In genomic region chr2:138282014-138282413, GRCh38 we compare ENCODE assay signal across 1 cellular context.
TF ChIP-seq lines count a peak whose summit lies in the region.

No MANE protein-coding gene starts in this region.

TF ChIP-seq in HepG2, 621 proteins besides CTCF, POLR2A, EP300 and RAD21 (continued from another document):
- TF ChIP-seq, protein P1, sequence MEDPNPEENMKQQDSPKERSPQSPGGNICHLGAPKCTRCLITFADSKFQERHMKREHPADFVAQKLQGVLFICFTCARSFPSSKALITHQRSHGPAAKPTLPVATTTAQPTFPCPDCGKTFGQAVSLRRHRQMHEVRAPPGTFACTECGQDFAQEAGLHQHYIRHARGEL (CRISPR knock-in tag; IDR thresholded peaks at IDR 0.05) = no peak
- TF ChIP-seq, protein P2, sequence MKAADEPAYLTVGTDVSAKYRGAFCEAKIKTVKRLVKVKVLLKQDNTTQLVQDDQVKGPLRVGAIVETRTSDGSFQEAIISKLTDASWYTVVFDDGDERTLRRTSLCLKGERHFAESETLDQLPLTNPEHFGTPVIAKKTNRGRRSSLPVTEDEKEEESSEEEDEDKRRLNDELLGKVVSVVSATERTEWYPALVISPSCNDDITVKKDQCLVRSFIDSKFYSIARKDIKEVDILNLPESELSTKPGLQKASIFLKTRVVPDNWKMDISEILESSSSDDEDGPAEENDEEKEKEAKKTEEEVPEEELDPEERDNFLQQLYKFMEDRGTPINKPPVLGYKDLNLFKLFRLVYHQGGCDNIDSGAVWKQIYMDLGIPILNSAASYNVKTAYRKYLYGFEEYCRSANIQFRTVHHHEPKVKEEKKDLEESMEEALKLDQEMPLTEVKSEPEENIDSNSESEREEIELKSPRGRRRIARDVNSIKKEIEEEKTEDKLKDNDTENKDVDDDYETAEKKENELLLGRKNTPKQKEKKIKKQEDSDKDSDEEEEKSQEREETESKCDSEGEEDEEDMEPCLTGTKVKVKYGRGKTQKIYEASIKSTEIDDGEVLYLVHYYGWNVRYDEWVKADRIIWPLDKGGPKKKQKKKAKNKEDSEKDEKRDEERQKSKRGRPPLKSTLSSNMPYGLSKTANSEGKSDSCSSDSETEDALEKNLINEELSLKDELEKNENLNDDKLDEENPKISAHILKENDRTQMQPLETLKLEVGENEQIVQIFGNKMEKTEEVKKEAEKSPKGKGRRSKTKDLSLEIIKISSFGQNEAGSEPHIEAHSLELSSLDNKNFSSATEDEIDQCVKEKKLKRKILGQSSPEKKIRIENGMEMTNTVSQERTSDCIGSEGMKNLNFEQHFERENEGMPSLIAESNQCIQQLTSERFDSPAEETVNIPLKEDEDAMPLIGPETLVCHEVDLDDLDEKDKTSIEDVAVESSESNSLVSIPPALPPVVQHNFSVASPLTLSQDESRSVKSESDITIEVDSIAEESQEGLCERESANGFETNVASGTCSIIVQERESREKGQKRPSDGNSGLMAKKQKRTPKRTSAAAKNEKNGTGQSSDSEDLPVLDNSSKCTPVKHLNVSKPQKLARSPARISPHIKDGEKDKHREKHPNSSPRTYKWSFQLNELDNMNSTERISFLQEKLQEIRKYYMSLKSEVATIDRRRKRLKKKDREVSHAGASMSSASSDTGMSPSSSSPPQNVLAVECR (CRISPR knock-in tag; IDR thresholded peaks at IDR 0.05; ENCODE audit: borderline replicate concordance) = no peak; the same call in 1 of the 2 replicates
- TF ChIP-seq ZFY (CRISPR knock-in tag; IDR thresholded peaks at IDR 0.05) = peak; percentile 42; the same call in 1 of the 2 replicates
- peak; percentile 95 for TF ChIP-seq PITX1 (CRISPR knock-in tag; IDR thresholded peaks at IDR 0.05)
- peak; percentile 77 for TF ChIP-seq CREM (IDR thresholded peaks at IDR 0.05)
- TF ChIP-seq CREM (CRISPR knock-in tag; IDR thresholded peaks at IDR 0.05) = no peak
- peak; percentile 95 for TF ChIP-seq SKI (IDR thresholded peaks at IDR 0.05; ENCODE audit: partially characterized antibody)
- TF ChIP-seq ZSCAN9 (CRISPR knock-in tag; IDR thresholded peaks at IDR 0.05; ENCODE audit: borderline replicate concordance) = 0 out of 2 replicates have a peak, but pooled peaks have one; percentile 30
- TF ChIP-seq ZMAT3 (CRISPR knock-in tag; conservative IDR thresholded peaks at IDR 0.05) = no peak
- TF ChIP-seq, protein P3, sequence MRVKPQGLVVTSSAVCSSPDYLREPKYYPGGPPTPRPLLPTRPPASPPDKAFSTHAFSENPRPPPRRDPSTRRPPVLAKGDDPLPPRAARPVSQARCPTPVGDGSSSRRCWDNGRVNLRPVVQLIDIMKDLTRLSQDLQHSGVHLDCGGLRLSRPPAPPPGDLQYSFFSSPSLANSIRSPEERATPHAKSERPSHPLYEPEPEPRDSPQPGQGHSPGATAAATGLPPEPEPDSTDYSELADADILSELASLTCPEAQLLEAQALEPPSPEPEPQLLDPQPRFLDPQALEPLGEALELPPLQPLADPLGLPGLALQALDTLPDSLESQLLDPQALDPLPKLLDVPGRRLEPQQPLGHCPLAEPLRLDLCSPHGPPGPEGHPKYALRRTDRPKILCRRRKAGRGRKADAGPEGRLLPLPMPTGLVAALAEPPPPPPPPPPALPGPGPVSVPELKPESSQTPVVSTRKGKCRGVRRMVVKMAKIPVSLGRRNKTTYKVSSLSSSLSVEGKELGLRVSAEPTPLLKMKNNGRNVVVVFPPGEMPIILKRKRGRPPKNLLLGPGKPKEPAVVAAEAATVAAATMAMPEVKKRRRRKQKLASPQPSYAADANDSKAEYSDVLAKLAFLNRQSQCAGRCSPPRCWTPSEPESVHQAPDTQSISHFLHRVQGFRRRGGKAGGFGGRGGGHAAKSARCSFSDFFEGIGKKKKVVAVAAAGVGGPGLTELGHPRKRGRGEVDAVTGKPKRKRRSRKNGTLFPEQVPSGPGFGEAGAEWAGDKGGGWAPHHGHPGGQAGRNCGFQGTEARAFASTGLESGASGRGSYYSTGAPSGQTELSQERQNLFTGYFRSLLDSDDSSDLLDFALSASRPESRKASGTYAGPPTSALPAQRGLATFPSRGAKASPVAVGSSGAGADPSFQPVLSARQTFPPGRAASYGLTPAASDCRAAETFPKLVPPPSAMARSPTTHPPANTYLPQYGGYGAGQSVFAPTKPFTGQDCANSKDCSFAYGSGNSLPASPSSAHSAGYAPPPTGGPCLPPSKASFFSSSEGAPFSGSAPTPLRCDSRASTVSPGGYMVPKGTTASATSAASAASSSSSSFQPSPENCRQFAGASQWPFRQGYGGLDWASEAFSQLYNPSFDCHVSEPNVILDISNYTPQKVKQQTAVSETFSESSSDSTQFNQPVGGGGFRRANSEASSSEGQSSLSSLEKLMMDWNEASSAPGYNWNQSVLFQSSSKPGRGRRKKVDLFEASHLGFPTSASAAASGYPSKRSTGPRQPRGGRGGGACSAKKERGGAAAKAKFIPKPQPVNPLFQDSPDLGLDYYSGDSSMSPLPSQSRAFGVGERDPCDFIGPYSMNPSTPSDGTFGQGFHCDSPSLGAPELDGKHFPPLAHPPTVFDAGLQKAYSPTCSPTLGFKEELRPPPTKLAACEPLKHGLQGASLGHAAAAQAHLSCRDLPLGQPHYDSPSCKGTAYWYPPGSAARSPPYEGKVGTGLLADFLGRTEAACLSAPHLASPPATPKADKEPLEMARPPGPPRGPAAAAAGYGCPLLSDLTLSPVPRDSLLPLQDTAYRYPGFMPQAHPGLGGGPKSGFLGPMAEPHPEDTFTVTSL (CRISPR knock-in tag; IDR thresholded peaks at IDR 0.05; ENCODE audit: borderline replicate concordance) = peak; percentile 88
- TF ChIP-seq MBNL3 (CRISPR knock-in tag; conservative IDR thresholded peaks at IDR 0.05) = no peak
- TF ChIP-seq FOSL2 (CRISPR knock-in tag; IDR thresholded peaks at IDR 0.05) = peak; percentile 51; the same call in 1 of the 2 replicates
- TF ChIP-seq KDM6A (CRISPR knock-in tag; IDR thresholded peaks at IDR 0.05; ENCODE audit: low read depth) = peak; percentile 27; the same call in 1 of the 2 replicates
- TF ChIP-seq GFI1 (CRISPR knock-in tag; IDR thresholded peaks at IDR 0.05; ENCODE audit: borderline replicate concordance) = peak; percentile 90
